In genomic region chr1:242058181-242058580, GRCh38 we compare ENCODE assay signal across 2 cellular contexts. TPM values are rescaled to one million over a fixed set of nuclear protein-coding genes. Genes with fewer than 3 reads are reported as not detected.
"Had no signal": no experiment of that assay in that cellular context is flagged by ENCODE, and none has a peak within 500 bp of the region (broad histone marks: within the 10 kb centered on the region; RNA-seq: fewer than 3 reads in every experiment).

No MANE protein-coding gene starts in this region.

RNA-seq across cellular contexts. Expression of gene MAP1LC3C, which starts 59.3 kb away (rescaled TPM):
- total RNA-seq: progenitor cell of endocrine pancreas, ureter had no signal
